In genomic region chr22:50209893-50210292, GRCh38 we compare ENCODE assay signal across 8 cellular contexts. TPM values are rescaled to one million over a fixed set of nuclear protein-coding genes. Genes with fewer than 3 reads are reported as not detected.
DNase-seq lines count a peak whose midpoint lies in the region; ATAC-seq lines count a peak whose summit lies in the region.

No MANE protein-coding gene starts in this region.

- ATAC-seq in HG03045 (IDR thresholded peaks at IDR 0.05; ENCODE audit: unreplicated experiment), result no peak
- ATAC-seq in GM18861 (IDR thresholded peaks at IDR 0.05; ENCODE audit: unreplicated experiment), result no peak

- in situ Hi-C loops in Caki2 (cut with HindIII; ENCODE audit: low pct_unique_long_range_greater_than_20kb, low sequenced_read_pairs), result no loop called here

- peak; percentile 44 for DNase-seq in Caki2 (ENCODE audit: low read depth)
- DNase-seq in HS-27A (ENCODE audit: low read depth), result peak; percentile 17
- peak in 4 of 5 donors; percentile 59 to 70 (median 64) for DNase-seq in T-helper 1 cell
- DNase-seq in astrocyte of the hippocampus (ENCODE audit: low read depth, low spot score), result peak; percentile 79
- DNase-seq in iPS-NIHi7 (ENCODE audit: extremely low spot score), result peak; percentile 75
- DNase-seq in stimulated activated CD4-positive, alpha-beta T cell treated with anti-CD3 and anti-CD28 coated beads, Interleukin-1b, Interleukin-23, amount 100 ng/mL, for 48 hours, result peak; percentile 67

RNA-seq across cellular contexts. Expression of gene SELENOO, which starts 9.1 kb away (rescaled TPM):
- 54.0 and 61.6 TPM in 2 replicates for total RNA-seq in Caki2 (2014; rRNA removed; shearing (Covaris generic); ENCODE audit: low replicate concordance)

RNA-seq across cellular contexts. Expression of gene TRABD, which starts 24.2 kb away (rescaled TPM):
- 82.4 and 89.0 TPM in 2 replicates for total RNA-seq in Caki2 (2014; rRNA removed; shearing (Covaris generic); ENCODE audit: low replicate concordance)

RNA-seq across cellular contexts. Expression of gene TUBGCP6, which starts 34.9 kb away (rescaled TPM):
- total RNA-seq in Caki2 (2014; rRNA removed; shearing (Covaris generic); ENCODE audit: low replicate concordance), result 18.0 and 34.5 TPM in 2 replicates

RNA-seq across cellular contexts. Expression of gene PANX2, which starts 39.4 kb away (rescaled TPM):
- total RNA-seq in Caki2 (2014; rRNA removed; shearing (Covaris generic); ENCODE audit: low replicate concordance), result 18.0 and 19.5 TPM in 2 replicates

RNA-seq across cellular contexts. Expression of gene HDAC10, which starts 41.2 kb away (rescaled TPM):
- total RNA-seq in Caki2 (2014; rRNA removed; shearing (Covaris generic); ENCODE audit: low replicate concordance), result 18.9 and 34.0 TPM in 2 replicates

Comparison
In these comparisons a context has a peak if more than half of its experiments do, and no peak if none do; other contexts are left out.
1. DNase-seq: peak in every context shown above with its lines; median percentile 79 in astrocyte of the hippocampus; 75 in iPS-NIHi7; 67 in stimulated activated CD4-positive, alpha-beta T cell treated with anti-CD3 and anti-CD28 coated beads, Interleukin-1b, Interleukin-23, amount 100 ng/mL, for 48 hours; 64 in T-helper 1 cell; 44 in Caki2; 17 in HS-27A.